Comparison of ENCODE assay signal across 1 cellular context in the genomic region with DNA sequence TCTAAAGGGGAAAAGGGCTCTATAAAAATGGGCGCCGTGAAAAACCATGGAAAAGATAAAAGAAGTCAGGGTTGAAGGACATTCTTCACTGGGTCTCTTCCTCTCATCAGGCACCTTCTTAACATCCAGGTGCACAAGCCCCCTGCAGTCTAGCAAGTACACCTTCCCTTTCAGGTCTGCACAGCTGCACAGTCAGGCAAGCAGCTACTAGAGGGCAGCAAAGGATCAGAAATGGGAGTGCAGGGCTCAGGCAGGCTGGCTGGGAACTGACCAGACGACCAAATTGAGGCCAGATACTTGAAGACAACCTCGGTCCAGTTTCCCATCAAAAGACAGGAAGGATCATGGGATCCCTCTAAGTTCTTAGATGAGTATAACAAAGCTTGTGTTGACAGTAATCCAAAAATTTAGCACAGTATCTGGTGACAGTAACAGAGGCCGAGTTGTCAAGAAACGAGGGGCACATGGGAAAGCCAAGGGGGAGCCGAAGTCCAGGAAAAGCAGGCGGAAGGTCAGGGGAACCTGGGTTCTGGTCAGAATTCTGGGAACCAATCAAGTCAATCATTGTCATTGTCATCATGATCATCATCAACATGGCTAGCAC.
TF ChIP-seq lines count a peak whose summit lies in the region.

No MANE protein-coding gene starts in this region.

TF ChIP-seq in GM12878, 131 proteins besides CTCF, POLR2A, EP300 and RAD21:
- no peak for TF ChIP-seq PAX5 (IDR thresholded peaks at IDR 0.05; ENCODE audit: borderline replicate concordance, low read depth, low read length)
- no peak for TF ChIP-seq CEBPB (IDR thresholded peaks at IDR 0.05; ENCODE audit: borderline replicate concordance in 1 of 2, low read depth in 2 of 2, low read length in 2 of 2)
- no peak for TF ChIP-seq NBN (IDR thresholded peaks at IDR 0.05)
- no peak for TF ChIP-seq TARDBP (IDR thresholded peaks at IDR 0.05; ENCODE audit: borderline replicate concordance)
- TF ChIP-seq MTA2 (IDR thresholded peaks at IDR 0.05; ENCODE audit: low read depth) = no peak
- TF ChIP-seq NR2C1 (IDR thresholded peaks at IDR 0.05) = no peak
- TF ChIP-seq, protein P1, sequence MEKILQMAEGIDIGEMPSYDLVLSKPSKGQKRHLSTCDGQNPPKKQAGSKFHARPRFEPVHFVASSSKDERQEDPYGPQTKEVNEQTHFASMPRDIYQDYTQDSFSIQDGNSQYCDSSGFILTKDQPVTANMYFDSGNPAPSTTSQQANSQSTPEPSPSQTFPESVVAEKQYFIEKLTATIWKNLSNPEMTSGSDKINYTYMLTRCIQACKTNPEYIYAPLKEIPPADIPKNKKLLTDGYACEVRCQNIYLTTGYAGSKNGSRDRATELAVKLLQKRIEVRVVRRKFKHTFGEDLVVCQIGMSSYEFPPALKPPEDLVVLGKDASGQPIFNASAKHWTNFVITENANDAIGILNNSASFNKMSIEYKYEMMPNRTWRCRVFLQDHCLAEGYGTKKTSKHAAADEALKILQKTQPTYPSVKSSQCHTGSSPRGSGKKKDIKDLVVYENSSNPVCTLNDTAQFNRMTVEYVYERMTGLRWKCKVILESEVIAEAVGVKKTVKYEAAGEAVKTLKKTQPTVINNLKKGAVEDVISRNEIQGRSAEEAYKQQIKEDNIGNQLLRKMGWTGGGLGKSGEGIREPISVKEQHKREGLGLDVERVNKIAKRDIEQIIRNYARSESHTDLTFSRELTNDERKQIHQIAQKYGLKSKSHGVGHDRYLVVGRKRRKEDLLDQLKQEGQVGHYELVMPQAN (conservative IDR thresholded peaks at IDR 0.05) = no peak
- TF ChIP-seq SMC3 (IDR thresholded peaks at IDR 0.05; ENCODE audit: borderline replicate concordance, low read length) = peak; percentile 55
- no peak for TF ChIP-seq LARP7 (IDR thresholded peaks at IDR 0.05)
- TF ChIP-seq SMAD5 (IDR thresholded peaks at IDR 0.05; ENCODE audit: low read depth) = no peak
- no peak for TF ChIP-seq CHD4 (IDR thresholded peaks at IDR 0.05)
- no peak for TF ChIP-seq CHD1 (IDR thresholded peaks at IDR 0.05; ENCODE audit: low read depth, low read length)
- TF ChIP-seq CREM (IDR thresholded peaks at IDR 0.05; ENCODE audit: low read depth) = 0 out of 2 replicates have a peak, but pooled peaks have one; percentile 9
- 0 out of 2 replicates have a peak, but pooled peaks have one; percentile 36 for TF ChIP-seq YY1 (IDR thresholded peaks at IDR 0.05; ENCODE audit: low read depth, low read length)
- TF ChIP-seq MTA3 (IDR thresholded peaks at IDR 0.05; ENCODE audit: borderline replicate concordance, low read length) = no peak
